In genomic region chr1:198663996-198664789, GRCh38 we compare ENCODE assay signal across 11 cellular contexts. TPM values are rescaled to one million over a fixed set of nuclear protein-coding genes. Genes with fewer than 3 reads are reported as not detected.
A peak's percentile ranks its signal among the peaks of the same experiment; 100 is the strongest.
DNase-seq lines count a peak whose midpoint lies in the region; ATAC-seq, FAIRE-seq and TF ChIP-seq lines count a peak whose summit lies in the region.
"Had no signal": no experiment of that assay in that cellular context is flagged by ENCODE, and none has a peak within 500 bp of the region (broad histone marks: within the 10 kb centered on the region; RNA-seq: fewer than 3 reads in every experiment).

No MANE protein-coding gene starts in this region.

- H3K27ac Mint-ChIP-seq in T-cell (peak overlapping the region; percentile 88 to 96), memory B cell (peak overlapping the region; percentile 80)

- no peak for FAIRE-seq in H54 (lab: Jason Lieb, UNC)

- H3K27me3 Mint-ChIP-seq in T-cell (no peaks in the 10 kb centered on the region), memory B cell (no peaks in the 10 kb centered on the region)

- TF ChIP-seq CTCF in GM06990 (IDR thresholded peaks at IDR 0.05; ENCODE audit: insufficient read depth, low read length, poor library complexity, severe bottlenecking): no peak

- POLR2A ChIA-PET in T-cell (lab: Charles Lee): interaction anchor here (0.5 to 1.2 kb wide), 5 partner anchors 16 to 140 kb away, joined by 3 to 15 read pairs (median 5); no protein-coding TSS in a partner anchor

- DNase-seq in GM06990 (ENCODE audit: extremely low read depth, insufficient read length) (no peak), T-cell (no peak), memory B cell (ENCODE audit: low spot score in 2 of 2) (no peak), SHP77 treated with DMSO at 0.1 percent for 48 hours (lab: John Stamatoyannopoulos, UW) (no peak), dermis blood vessel endothelial cell (no peak), H54 (ENCODE audit: insufficient read length, low spot score) (no peak)
- DNase-seq in activated effector memory CD4-positive, alpha-beta T cell treated with anti-CD3 and anti-CD28 coated beads, Interleukin-2, amount 50 U/mL, for 16 hours: no peak
- DNase-seq: activated gamma-delta T cell treated with Interleukin-2 at 50 U/mL for 16 hours, NCI-H1436 treated with DMSO at 0.1 percent for 48 hours, ovary had no signal

- ATAC-seq in HG02571 (IDR thresholded peaks at IDR 0.05; ENCODE audit: unreplicated experiment): peak; percentile 34
- peak; percentile 27 to 65 (median 37) for ATAC-seq in T-cell (replicated peaks in 1 of 4)
- ATAC-seq in memory B cell (ENCODE audit: low read depth): peak; percentile 61

- H3K4me3 ChIP-seq in GM06990 (replicated peaks; ENCODE audit: low read depth, low read length): peak overlapping the region; percentile 45
- H3K4me3 ChIP-seq: ovary had no signal

- H3K36me3 Mint-ChIP-seq in T-cell (peaks cover 63% of the 10 kb centered on the region), memory B cell (peaks cover 32% of the 10 kb centered on the region)

- CTCF ChIA-PET in T-cell (lab: Charles Lee): no interaction called here

- H3K4me1 Mint-ChIP-seq in T-cell (peaks cover 77 to 92% (median 83%) of the 10 kb centered on the region in 3 donors), memory B cell (peaks cover 56% of the 10 kb centered on the region)

- H3K9me3 Mint-ChIP-seq in T-cell: no peaks in the 10 kb centered on the region
- no peaks in the 10 kb centered on the region for H3K9me3 Mint-ChIP-seq in memory B cell

- TF ChIP-seq POLR2A in H54 (IDR thresholded peaks at IDR 0.05; ENCODE audit: low read depth, low read length): no peak

- no peaks in the 10 kb centered on the region for H3K27me3 ChIP-seq in GM06990 (replicated peaks; ENCODE audit: control insufficient read depth, insufficient read depth, low read length)
- H3K27me3 ChIP-seq: ovary had no signal

- H3K36me3 ChIP-seq in GM06990 (ENCODE audit: control insufficient read depth, insufficient read depth, low read length): no peaks in the 10 kb centered on the region; the same call in 1 of the 2 replicates
- H3K36me3 ChIP-seq: ovary had no signal

- H3K4me3 Mint-ChIP-seq in T-cell (peak overlapping the region; percentile 60 to 69 (median 69)), memory B cell (peak overlapping the region; percentile 69)

RNA-seq across cellular contexts. Expression of gene PTPRC, which starts 25.4 kb away (rescaled TPM):
- total RNA-seq in T-cell (100 to 1,000 TPM; 674 to 984 (median 781) TPM), dermis blood vessel endothelial cell (not detected in 2 replicates)

Comparison
In these comparisons a context has a peak if more than half of its experiments do, and no peak if none do; other contexts are left out.
1. RNA of gene PTPRC, which starts 25.4 kb away (total RNA-seq): 674 to 984 TPM in T-cell; not detected in dermis blood vessel endothelial cell; every median in the first group is over 100 times any median in the second.
2. Peak in every context shown above with its lines, with median percentiles within 50 percentile points of each other: ATAC-seq.